ENCODE assay signal across 8 cellular contexts in the genomic region with DNA sequence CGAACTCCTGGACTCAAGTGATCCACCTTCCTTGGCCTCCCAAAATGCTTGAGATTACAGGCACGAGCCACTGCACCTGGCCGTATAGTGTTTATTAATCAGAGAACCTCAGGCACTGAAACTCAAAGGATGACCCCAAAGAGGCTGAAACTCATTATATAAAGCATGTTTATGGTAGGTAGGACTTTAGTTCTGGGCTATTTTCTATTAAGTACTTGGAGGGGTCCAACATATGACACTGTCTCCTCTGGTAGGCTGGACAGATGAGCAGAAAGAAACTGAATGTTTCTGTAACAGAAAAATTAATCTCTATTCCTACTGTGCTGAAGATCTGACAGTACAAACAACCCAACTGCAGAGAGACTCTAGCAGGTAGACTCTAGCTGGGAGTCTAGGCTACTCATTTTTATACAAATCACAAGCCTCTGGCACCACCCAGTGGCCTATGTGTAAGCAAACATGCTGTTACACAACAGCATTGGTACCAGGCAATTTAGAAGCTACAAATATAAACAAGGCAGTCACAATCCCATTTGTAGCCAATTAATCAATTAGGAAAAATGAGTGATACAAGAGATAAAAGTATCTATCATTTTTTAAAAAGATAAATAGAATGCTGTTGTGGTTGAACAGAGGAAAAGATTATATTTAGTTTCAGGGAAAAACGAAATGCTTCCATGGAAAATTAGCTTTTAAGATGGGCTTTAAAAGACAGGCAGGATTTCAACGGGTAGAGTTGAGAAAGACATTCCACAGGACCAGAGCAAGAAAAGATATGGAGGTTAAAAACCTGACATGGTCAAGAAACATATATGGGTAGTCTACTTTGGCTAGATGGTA.
DNase-seq lines count a peak whose midpoint lies in the region; TF ChIP-seq lines count a peak whose summit lies in the region.

No MANE protein-coding gene starts in this region.

- H3K9me3 ChIP-seq in muscle layer of colon (ENCODE audit: low read length): no peaks in the 10 kb centered on the region

- DNase-seq in activated gamma-delta T cell treated with Interleukin-2 at 50 U/mL for 16 hours: peak; percentile 42
- no peak for DNase-seq in activated gamma-delta T cell (lab: John Stamatoyannopoulos, UW)
- DNase-seq in HK-2 (ENCODE audit: unreplicated experiment): peak; percentile 33
- peak; percentile 35 for DNase-seq in NCI-H82 treated with DMSO at 0.1 percent for 48 hours (lab: John Stamatoyannopoulos, UW; ENCODE audit: unreplicated experiment)
- peak; percentile 23 for DNase-seq in activated T-cell treated with anti-CD3 and anti-CD28 coated beads for 1 hour (ENCODE audit: low read depth)
- peak; percentile 80 for DNase-seq in epithelial cell of esophagus (ENCODE audit: low read depth)
- peak; percentile 65 for DNase-seq in stromal cell of bone marrow (ENCODE audit: low read depth)

- peak; percentile 75 for TF ChIP-seq CTCF in epithelial cell of esophagus (IDR thresholded peaks at IDR 0.05; ENCODE audit: insufficient read depth, low read depth, low read length, missing control alignments)

- H3K27ac ChIP-seq in muscle layer of colon (ENCODE audit: low read depth, low read length): peak overlapping the region; percentile 16

- peaks cover 5% of the 10 kb centered on the region for H3K36me3 ChIP-seq in muscle layer of colon (ENCODE audit: insufficient read depth, low read length)

- no peak overlapping the region for H3K9ac ChIP-seq in muscle layer of colon (ENCODE audit: low read length)

- no peaks in the 10 kb centered on the region for H3K27me3 ChIP-seq in muscle layer of colon (ENCODE audit: control insufficient read depth in 1 of 2, insufficient read depth in 2 of 2, low read length in 2 of 2)

- no peak overlapping the region for H3K4me3 ChIP-seq in epithelial cell of esophagus (ENCODE audit: low read length)
- H3K4me3 ChIP-seq in muscle layer of colon (ENCODE audit: low read depth in 1 of 2, low read length in 2 of 2): no peak overlapping the region

- peaks cover 26% of the 10 kb centered on the region for H3K4me1 ChIP-seq in muscle layer of colon (ENCODE audit: insufficient read depth, low read length)
